ENCODE assay signal across 8 cellular contexts in genomic region chr16:21505751-21506520, GRCh38.
DNase-seq lines count a peak whose midpoint lies in the region; ATAC-seq and TF ChIP-seq lines count a peak whose summit lies in the region.
"Not testable (repeated sequence)": the region's sequence is repeated elsewhere in the genome, so short reads cannot be mapped to it uniquely, and the experiment has no call there.

No MANE protein-coding gene starts in this region.

- peaks cover 83 to 86% (median 85%) of the 10 kb centered on the region in 10 experiments for H3K4me1 ChIP-seq in BLaER1 treated with 17β-estradiol and CSF1 and Interleukin-3, amounts not matched to agents 10 nM and 100 nM
- H3K4me1 ChIP-seq in OCI-LY1 (ENCODE audit: insufficient read depth, low read length, severe bottlenecking) (peaks cover 57% of the 10 kb centered on the region), right lobe of liver (peaks cover 0 to 18% (median 8%) of the 10 kb centered on the region in 4 donors)

- not testable (repeated sequence) for H3K9me3 ChIP-seq in BLaER1 treated with 17β-estradiol and CSF1 and Interleukin-3, amounts not matched to agents 10 nM and 100 nM (replicated peaks in 1 of 11); OCI-LY1 (ENCODE audit: low read length); right lobe of liver

- ATAC-seq in right lobe of liver; stimulated activated naive B cell treated with anti-CD40 and anti-IgM and Interleukin-4, amounts not matched to agents 10 μg/mL and 1 μg/mL and 100 μg/mL, for 72 hours (replicated peaks): not testable (repeated sequence)

- peak overlapping the region; percentile 21 for H3K4me3 Mint-ChIP-seq in activated CD4-positive, alpha-beta memory T cell treated with anti-CD3 and anti-CD28 coated beads for 36 hours
- not testable (repeated sequence) for H3K4me3 Mint-ChIP-seq in dendritic cell treated with granulocyte-macrophage colony-stimulating factor and Interleukin-4, amounts not matched to agents 40 ng/mL and 50 ng/mL, for 4 days
- peak overlapping the region in 2 of 3 experiments; percentile 34 to 62 for H3K4me3 Mint-ChIP-seq in nephron
- H3K4me3 Mint-ChIP-seq in stimulated activated naive B cell treated with anti-CD40 and anti-IgM and Interleukin-4, amounts not matched to agents 10 μg/mL and 1 μg/mL and 100 μg/mL, for 72 hours, result peak overlapping the region in 1 of 2 donors; percentile 81

- POLR2A ChIA-PET in activated CD4-positive, alpha-beta memory T cell treated with anti-CD3 and anti-CD28 coated beads for 36 hours (lab: Charles Lee), result interaction anchor here (2.1 kb wide), 1 partner anchor 14 kb away, joined by 10 read pairs; no protein-coding TSS in a partner anchor

- H3K79me2 ChIP-seq in OCI-LY1 (ENCODE audit: insufficient read depth, low read length), result peaks cover 32% of the 10 kb centered on the region

- not testable (repeated sequence) for H2AFZ ChIP-seq in OCI-LY1 (ENCODE audit: low read length)

- H3K4me1 Mint-ChIP-seq in activated CD4-positive, alpha-beta memory T cell treated with anti-CD3 and anti-CD28 coated beads for 36 hours (ENCODE audit: low read depth), result peaks cover 52% of the 10 kb centered on the region
- peaks cover 66% of the 10 kb centered on the region for H3K4me1 Mint-ChIP-seq in dendritic cell treated with granulocyte-macrophage colony-stimulating factor and Interleukin-4, amounts not matched to agents 40 ng/mL and 50 ng/mL, for 4 days (ENCODE audit: low read depth)
- H3K4me1 Mint-ChIP-seq in nephron, result peaks cover 47% of the 10 kb centered on the region
- peaks cover 51 to 81% of the 10 kb centered on the region in 2 donors for H3K4me1 Mint-ChIP-seq in stimulated activated naive B cell treated with anti-CD40 and anti-IgM and Interleukin-4, amounts not matched to agents 10 μg/mL and 1 μg/mL and 100 μg/mL, for 72 hours

- not testable (repeated sequence) for H3K9me2 ChIP-seq in OCI-LY1 (ENCODE audit: low read depth, low read length)

- H3K36me3 ChIP-seq in BLaER1 treated with 17β-estradiol and CSF1 and Interleukin-3, amounts not matched to agents 10 nM and 100 nM, result peaks cover 3 to 49% (median 26%) of the 10 kb centered on the region in 11 experiments; a peak in 13 of 22 replicates
- peaks cover 26% of the 10 kb centered on the region; the same call in 1 of the 2 replicates for H3K36me3 ChIP-seq in OCI-LY1 (ENCODE audit: insufficient read depth, low read length)
- not testable (repeated sequence) for H3K36me3 ChIP-seq in right lobe of liver

- H4K20me1 ChIP-seq in BLaER1 treated with 17β-estradiol and CSF1 and Interleukin-3, amounts not matched to agents 10 nM and 100 nM, result peaks cover 81 to 93% (median 91%) of the 10 kb centered on the region in 11 experiments
- H4K20me1 ChIP-seq in OCI-LY1 (ENCODE audit: insufficient read depth, low read length), result not testable (repeated sequence)

- not testable (repeated sequence) for H3F3A ChIP-seq in OCI-LY1 (ENCODE audit: insufficient read depth, low read length)

- TF ChIP-seq POLR2A in right lobe of liver (IDR thresholded peaks at IDR 0.05), result not testable (repeated sequence)

- H3K9ac ChIP-seq in BLaER1 treated with 17β-estradiol and CSF1 and Interleukin-3, amounts not matched to agents 10 nM and 100 nM, result not testable (repeated sequence)
- H3K9ac ChIP-seq in OCI-LY1 (ENCODE audit: low read length), result peak overlapping the region; percentile 53; the same call in 1 of the 2 replicates

- TF ChIP-seq CTCF in OCI-LY1 (IDR thresholded peaks at IDR 0.05; ENCODE audit: low read length); right lobe of liver (IDR thresholded peaks at IDR 0.05); nephron (IDR thresholded peaks at IDR 0.05; ENCODE audit: unreplicated experiment in 3 of 3): not testable (repeated sequence)

- H3K27ac ChIP-seq in BLaER1 treated with 17β-estradiol and CSF1 and Interleukin-3, amounts not matched to agents 10 nM and 100 nM; right lobe of liver: not testable (repeated sequence)
- peak overlapping the region; percentile 96 for H3K27ac ChIP-seq in OCI-LY1 (ENCODE audit: low read depth, low read length, poor library complexity, severe bottlenecking)

- H3K4me3 ChIP-seq in BLaER1 treated with 17β-estradiol and CSF1 and Interleukin-3, amounts not matched to agents 10 nM and 100 nM; right lobe of liver: not testable (repeated sequence)
- H3K4me3 ChIP-seq in OCI-LY1 (ENCODE audit: low read depth, low read length, poor library complexity, severe bottlenecking), result peak overlapping the region; percentile 60

- H3K9me3 Mint-ChIP-seq in activated CD4-positive, alpha-beta memory T cell treated with anti-CD3 and anti-CD28 coated beads for 36 hours; dendritic cell treated with granulocyte-macrophage colony-stimulating factor and Interleukin-4, amounts not matched to agents 40 ng/mL and 50 ng/mL, for 4 days; nephron; stimulated activated naive B cell treated with anti-CD40 and anti-IgM and Interleukin-4, amounts not matched to agents 10 μg/mL and 1 μg/mL and 100 μg/mL, for 72 hours: not testable (repeated sequence)

- intact Hi-C loops in activated CD4-positive, alpha-beta memory T cell treated with anti-CD3 and anti-CD28 coated beads for 36 hours (cut with micrococcal nuclease), result loop anchor here (10.0 kb wide), 2 partner anchors 49 to 689 kb away; no protein-coding TSS in a partner anchor
- intact Hi-C loops in dendritic cell treated with granulocyte-macrophage colony-stimulating factor and Interleukin-4, amounts not matched to agents 40 ng/mL and 50 ng/mL, for 4 days (cut with micrococcal nuclease); right lobe of liver (cut with DNase I): not testable (repeated sequence)

- not testable (repeated sequence) for H3K27me3 ChIP-seq in BLaER1 treated with 17β-estradiol and CSF1 and Interleukin-3, amounts not matched to agents 10 nM and 100 nM; OCI-LY1 (ENCODE audit: insufficient read depth, low read length); right lobe of liver

- CTCF ChIA-PET in activated CD4-positive, alpha-beta memory T cell treated with anti-CD3 and anti-CD28 coated beads for 36 hours (lab: Charles Lee), result not testable (repeated sequence)

- 70% methylated on average over 5 of the region's 6 CpGs for WGBS in right lobe of liver (ENCODE audit: insufficient coverage, low coverage, low lambda C conversion rate, missing lambda C conversion rate)

- peak overlapping the region; percentile 79 to 99 (median 95); a peak in 21 of 22 replicates for H3K4me2 ChIP-seq in BLaER1 treated with 17β-estradiol and CSF1 and Interleukin-3, amounts not matched to agents 10 nM and 100 nM
- peak overlapping the region; percentile 81 for H3K4me2 ChIP-seq in OCI-LY1 (ENCODE audit: low read length)

- peak overlapping the region; percentile 97 for H3K27ac Mint-ChIP-seq in activated CD4-positive, alpha-beta memory T cell treated with anti-CD3 and anti-CD28 coated beads for 36 hours
- H3K27ac Mint-ChIP-seq in dendritic cell treated with granulocyte-macrophage colony-stimulating factor and Interleukin-4, amounts not matched to agents 40 ng/mL and 50 ng/mL, for 4 days, result peak overlapping the region; percentile 43
- H3K27ac Mint-ChIP-seq in nephron, result peak overlapping the region; percentile 25 to 59 (median 41)
- H3K27ac Mint-ChIP-seq in stimulated activated naive B cell treated with anti-CD40 and anti-IgM and Interleukin-4, amounts not matched to agents 10 μg/mL and 1 μg/mL and 100 μg/mL, for 72 hours, result peak overlapping the region; percentile 80

- peak; percentile 4 for DNase-seq in activated CD4-positive, alpha-beta memory T cell treated with anti-CD3 and anti-CD28 coated beads for 36 hours
- peak; percentile 31 for DNase-seq in activated effector memory CD4-positive, alpha-beta T cell treated with anti-CD3 and anti-CD28 coated beads, Interleukin-2, amount 50 U/mL, for 16 hours
- DNase-seq in right lobe of liver, result peak in 2 of 3 donors; percentile 27 to 28
- DNase-seq in stimulated activated naive B cell treated with anti-CD40 and anti-IgM and Interleukin-4, amounts not matched to agents 10 μg/mL and 1 μg/mL and 100 μg/mL, for 72 hours, result not testable (repeated sequence)

- H3K36me3 Mint-ChIP-seq in activated CD4-positive, alpha-beta memory T cell treated with anti-CD3 and anti-CD28 coated beads for 36 hours, result peaks cover 26% of the 10 kb centered on the region
- H3K36me3 Mint-ChIP-seq in dendritic cell treated with granulocyte-macrophage colony-stimulating factor and Interleukin-4, amounts not matched to agents 40 ng/mL and 50 ng/mL, for 4 days (ENCODE audit: low read depth), result peaks cover 64% of the 10 kb centered on the region
- not testable (repeated sequence) for H3K36me3 Mint-ChIP-seq in nephron (ENCODE audit: low read depth)
- H3K36me3 Mint-ChIP-seq in stimulated activated naive B cell treated with anti-CD40 and anti-IgM and Interleukin-4, amounts not matched to agents 10 μg/mL and 1 μg/mL and 100 μg/mL, for 72 hours, result peaks cover 58% of the 10 kb centered on the region in 2 donors

- H3K27me3 Mint-ChIP-seq in activated CD4-positive, alpha-beta memory T cell treated with anti-CD3 and anti-CD28 coated beads for 36 hours; dendritic cell treated with granulocyte-macrophage colony-stimulating factor and Interleukin-4, amounts not matched to agents 40 ng/mL and 50 ng/mL, for 4 days; nephron (ENCODE audit: low read depth); stimulated activated naive B cell treated with anti-CD40 and anti-IgM and Interleukin-4, amounts not matched to agents 10 μg/mL and 1 μg/mL and 100 μg/mL, for 72 hours: not testable (repeated sequence)

Comparison
In these comparisons a context has a peak if more than half of its experiments do, and no peak if none do; other contexts are left out.
1. H3K27ac Mint-ChIP-seq: peak in every context shown above with its lines; median percentile 97 in activated CD4-positive, alpha-beta memory T cell treated with anti-CD3 and anti-CD28 coated beads for 36 hours; 80 in stimulated activated naive B cell treated with anti-CD40 and anti-IgM and Interleukin-4, amounts not matched to agents 10 μg/mL and 1 μg/mL and 100 μg/mL, for 72 hours; 43 in dendritic cell treated with granulocyte-macrophage colony-stimulating factor and Interleukin-4, amounts not matched to agents 40 ng/mL and 50 ng/mL, for 4 days; 41 in nephron.